1 cellular context compared by ENCODE assay signal in genomic region chr2:24111407-24111861, GRCh38.
TF ChIP-seq lines count a peak whose summit lies in the region.

No MANE protein-coding gene starts in this region.

TF ChIP-seq in K562, 482 proteins besides CTCF, POLR2A, EP300 and RAD21:
- no peak for TF ChIP-seq XRCC4 (IDR thresholded peaks at IDR 0.05; ENCODE audit: extremely low read depth, insufficient read depth, insufficient read length)
- no peak for TF ChIP-seq FOXJ2 (tag; IDR thresholded peaks at IDR 0.05)
- peak; percentile 85 for TF ChIP-seq MAFG (tag; conservative IDR thresholded peaks at IDR 0.05)
- peak; percentile 91 for TF ChIP-seq C11orf30 (IDR thresholded peaks at IDR 0.05; ENCODE audit: low read depth)
- TF ChIP-seq PCBP2 (IDR thresholded peaks at IDR 0.05; ENCODE audit: low read depth, low read length, poor library complexity, severe bottlenecking) = no peak
- TF ChIP-seq NFE2 (IDR thresholded peaks at IDR 0.05; ENCODE audit: low read depth) = peak; percentile 58
- TF ChIP-seq HMBOX1 (IDR thresholded peaks at IDR 0.05) = peak; percentile 30; the same call in 1 of the 2 replicates
- 0 out of 2 replicates have a peak, but pooled peaks have one; percentile 18 for TF ChIP-seq EHMT2 (IDR thresholded peaks at IDR 0.05)
- TF ChIP-seq ZNF75A (CRISPR knock-in tag; IDR thresholded peaks at IDR 0.05) = no peak
- TF ChIP-seq HDAC1 (IDR thresholded peaks at IDR 0.05) = 0 out of 4 replicates have a peak, but pooled peaks of 1 of the 2 experiments have one; percentile 12
- TF ChIP-seq MAFK (IDR thresholded peaks at IDR 0.05; ENCODE audit: low read length) = peak; percentile 56; the same call in 1 of the 2 replicates
- peak; percentile 95 for TF ChIP-seq ZNF316 (IDR thresholded peaks at IDR 0.05)
- 0 out of 2 replicates have a peak, but pooled peaks have one; percentile 12 for TF ChIP-seq RB1 (IDR thresholded peaks at IDR 0.05; ENCODE audit: low read depth)
- TF ChIP-seq PBX2 (CRISPR knock-in tag; IDR thresholded peaks at IDR 0.05; ENCODE audit: low read depth) = no peak
- 0 out of 2 replicates have a peak, but pooled peaks have one; percentile 24 for TF ChIP-seq PBX2 (tag; conservative IDR thresholded peaks at IDR 0.05; ENCODE audit: low read depth)
- peak; percentile 33 for TF ChIP-seq MEIS2 (IDR thresholded peaks at IDR 0.05; ENCODE audit: partially characterized antibody)
- TF ChIP-seq MAFF (IDR thresholded peaks at IDR 0.05; ENCODE audit: low read length) = peak; percentile 70
